In the genomic region with DNA sequence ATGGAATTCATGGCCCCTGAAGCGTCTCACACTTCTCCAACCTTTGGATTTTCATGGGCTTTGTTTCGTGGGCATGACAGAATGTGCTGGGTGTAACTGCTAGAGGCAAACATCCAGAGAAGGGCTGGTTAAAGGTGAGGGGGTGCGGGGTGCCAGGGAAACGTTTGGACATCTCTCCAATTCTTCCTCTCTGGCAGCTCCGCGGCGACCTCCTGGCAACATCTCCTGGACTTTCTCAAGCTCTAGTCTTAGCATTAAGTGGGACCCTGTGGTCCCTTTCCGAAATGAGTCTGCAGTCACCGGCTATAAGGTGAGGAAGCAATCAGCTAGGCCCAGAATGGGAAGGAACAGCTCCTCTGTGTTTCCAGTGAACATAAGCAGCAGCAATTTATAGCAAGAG, we compare ENCODE assay signal across 20 cellular contexts. TPM values are rescaled to one million over a fixed set of nuclear protein-coding genes. Genes with fewer than 3 reads are reported as not detected.
DNase-seq lines count a peak whose midpoint lies in the region; ATAC-seq, FAIRE-seq and TF ChIP-seq lines count a peak whose summit lies in the region.
"Had no signal": no experiment of that assay in that cellular context is flagged by ENCODE, and none has a peak within 500 bp of the region (broad histone marks: within the 10 kb centered on the region; RNA-seq: fewer than 3 reads in every experiment).

No MANE protein-coding gene starts in this region.

- no peak for TF ChIP-seq CTCF in MCF 10A (IDR thresholded peaks at IDR 0.05; ENCODE audit: unreplicated experiment)
- no peak for TF ChIP-seq CTCF in breast epithelium (IDR thresholded peaks at IDR 0.05)
- no peak for TF ChIP-seq CTCF in suprapubic skin (IDR thresholded peaks at IDR 0.05)

- H3K4me3 ChIP-seq in breast epithelium: no peak overlapping the region
- no peak overlapping the region for H3K4me3 ChIP-seq in suprapubic skin
- H3K4me3 ChIP-seq in small intestine (ENCODE audit: low read depth in 1 of 2, low read length in 2 of 2): no peak overlapping the region

- H3K9me3 ChIP-seq in breast epithelium (no peaks in the 10 kb centered on the region), suprapubic skin (no peaks in the 10 kb centered on the region), small intestine (ENCODE audit: control insufficient read depth, low read depth) (no peaks in the 10 kb centered on the region)
- H3K9me3 ChIP-seq: BE2C had no signal

- H3K27ac ChIP-seq in breast epithelium (no peak overlapping the region), epithelial cell of prostate (peak overlapping the region; percentile 64), suprapubic skin (peak overlapping the region; percentile 3), small intestine (ENCODE audit: low read depth in 1 of 2, low read length in 1 of 2) (no peak overlapping the region)
- H3K27ac ChIP-seq: HL-60 had no signal

- no peaks in the 10 kb centered on the region for H3K9me3 Mint-ChIP-seq in MCF 10A (ENCODE audit: unreplicated experiment)
- H3K9me3 Mint-ChIP-seq: CD4-positive, CD25-positive, alpha-beta regulatory T cell; CD8-positive, alpha-beta memory T cell; HFFc6 had no signal

- BruUV-seq in MCF 10A (replicated peaks; lab: Mats Ljungman, UMichigan): no TSS peak

- H3K4me1 Mint-ChIP-seq in MCF 10A (ENCODE audit: insufficient read depth, unreplicated experiment): peaks cover 29% of the 10 kb centered on the region
- H3K4me1 Mint-ChIP-seq: CD8-positive, alpha-beta memory T cell had no signal

- no peaks in the 10 kb centered on the region for H3K27me3 ChIP-seq in breast epithelium
- H3K27me3 ChIP-seq in suprapubic skin: no peaks in the 10 kb centered on the region
- H3K27me3 ChIP-seq in small intestine (ENCODE audit: control insufficient read depth in 2 of 2, insufficient read depth in 2 of 2, low read length in 2 of 2): no peaks in the 10 kb centered on the region
- H3K27me3 ChIP-seq: BE2C had no signal

- no peaks in the 10 kb centered on the region for H3K4me1 ChIP-seq in breast epithelium
- peaks cover 24% of the 10 kb centered on the region for H3K4me1 ChIP-seq in suprapubic skin
- H3K4me1 ChIP-seq in small intestine (ENCODE audit: control insufficient read depth in 2 of 2, insufficient read depth in 1 of 2, low read depth in 1 of 2, low read length in 1 of 2): no peaks in the 10 kb centered on the region
- H3K4me1 ChIP-seq: BE2C had no signal

- intact Hi-C loops in MCF 10A (cut with micrococcal nuclease): loop anchor here (5.0 kb wide), 1 partner anchor 50 kb away; a partner anchor contains a TSS
- intact Hi-C loops in breast epithelium (cut with DNase I; ENCODE audit: low total_unique reads): no loop called here

- no peaks in the 10 kb centered on the region for H3K36me3 Mint-ChIP-seq in MCF 10A (ENCODE audit: insufficient read depth, unreplicated experiment)
- H3K36me3 Mint-ChIP-seq: CD4-positive, CD25-positive, alpha-beta regulatory T cell; CD8-positive, alpha-beta memory T cell had no signal

- no peak for TF ChIP-seq EP300 in suprapubic skin (IDR thresholded peaks at IDR 0.05)

- no peaks in the 10 kb centered on the region for H3K27me3 Mint-ChIP-seq in MCF 10A (ENCODE audit: insufficient read depth, unreplicated experiment)
- H3K27me3 Mint-ChIP-seq: CD4-positive, CD25-positive, alpha-beta regulatory T cell had no signal

- CTCF ChIA-PET in MCF 10A (lab: Yijun Ruan, JAX): interaction anchor here (0.7 to 10.7 kb wide), 9 partner anchors 11 to 252 kb away, joined by 3 to 182 read pairs (median 4); no protein-coding TSS in a partner anchor

- WGBS in suprapubic skin: 81% methylated on average over 9 of the region's 9 CpGs
- WGBS in small intestine, 3 donors: 80 to 86% (median 84%) methylated on average over 9 of the region's 9 CpGs

- DNase-seq in MCF 10A (ENCODE audit: unreplicated experiment): no peak
- DNase-seq in breast epithelium (ENCODE audit: low spot score in 2 of 2): no peak
- DNase-seq in epithelial cell of prostate (ENCODE audit: low read depth, low spot score): no peak
- DNase-seq in suprapubic skin (ENCODE audit: low spot score in 2 of 2): peak in 1 of 2 donors; percentile 38
- no peak for DNase-seq in erythroblast (lab: John Stamatoyannopoulos, UW)
- no peak for DNase-seq in small intestine
- DNase-seq: BE2C; CD4-positive, CD25-positive, alpha-beta regulatory T cell; CD8-positive, alpha-beta memory T cell; COR-L47; GOT3; H7; HFFc6 had no signal

- POLR2A ChIA-PET in MCF 10A (lab: Yijun Ruan, JAX): interaction anchor here (0.9 to 6.9 kb wide), 4 partner anchors 11 to 184 kb away, joined by 3 to 53 read pairs (median 4); a partner anchor contains a TSS

- H3K27ac Mint-ChIP-seq in MCF 10A (ENCODE audit: low read depth, unreplicated experiment): peak overlapping the region; percentile 95
- H3K27ac Mint-ChIP-seq: CD4-positive, CD25-positive, alpha-beta regulatory T cell; CD8-positive, alpha-beta memory T cell; HFFc6 had no signal

- no peaks in the 10 kb centered on the region for H3K36me3 ChIP-seq in breast epithelium
- H3K36me3 ChIP-seq in suprapubic skin: no peaks in the 10 kb centered on the region
- no peaks in the 10 kb centered on the region for H3K36me3 ChIP-seq in small intestine (ENCODE audit: control insufficient read depth in 2 of 2, insufficient read depth in 2 of 2, low read length in 2 of 2)
- H3K36me3 ChIP-seq: BE2C had no signal

- no peak for TF ChIP-seq POLR2A in breast epithelium (IDR thresholded peaks at IDR 0.05)
- no peak for TF ChIP-seq POLR2A in suprapubic skin (IDR thresholded peaks at IDR 0.05)
- no peak for TF ChIP-seq POLR2A in erythroblast (IDR thresholded peaks at IDR 0.05; ENCODE audit: low read length)

- no peak for FAIRE-seq in small intestine (lab: Jason Lieb, UNC)
- FAIRE-seq: D721Med, G401.6, GM12892 had no signal

- H3K4me3 Mint-ChIP-seq in MCF 10A (ENCODE audit: unreplicated experiment): no peak overlapping the region
- H3K4me3 Mint-ChIP-seq: CD4-positive, CD25-positive, alpha-beta regulatory T cell; CD8-positive, alpha-beta memory T cell; HFFc6 had no signal

- ATAC-seq in GM21390 (IDR thresholded peaks at IDR 0.05; ENCODE audit: unreplicated experiment): no peak
- ATAC-seq: HCT116 had no signal

RNA-seq across cellular contexts. Expression of a gene that starts 12.0 kb away (rescaled TPM):
- total RNA-seq in MCF 10A (2022) (4.2 and 4.8 TPM in 2 replicates), breast epithelium (1 to 10 TPM; 2.5 to 3.2 (median 2.6) TPM), suprapubic skin (1 to 10 TPM in 3 of 4 donors, under 1 TPM in 1; 0.76 to 4.7 (median 2.8) TPM)
- polyA plus RNA-seq in small intestine: 1 to 10 TPM; 1.4 to 2.2 (median 1.6) TPM

RNA-seq across cellular contexts. Expression of a gene that starts 29.3 kb away (rescaled TPM):
- total RNA-seq in MCF 10A (2022): 0.05 TPM in 1 of 2 replicates, not detected in the other
- not detected for total RNA-seq in breast epithelium
- 10 to 100 TPM in 1 of 4 donors, 1 to 10 TPM in 1, under 1 TPM in 2; 0.68 to 13.3 (median 1.7) TPM for total RNA-seq in suprapubic skin
- 1 to 10 TPM in 1 of 3 donors, under 1 TPM in 1, not detected in 1; under 0.01 to 1.7 TPM for polyA plus RNA-seq in small intestine
- total RNA-seq: CD4-positive, CD25-positive, alpha-beta regulatory T cell; CD8-positive, alpha-beta memory T cell; H7; HFFc6; HT1080 had no signal
- polyA plus RNA-seq: CD4-positive, CD25-positive, alpha-beta regulatory T cell; CD8-positive, alpha-beta memory T cell had no signal

RNA-seq across cellular contexts. Expression of a gene that starts 49.5 kb away (rescaled TPM):
- total RNA-seq in MCF 10A (2022) (24.8 and 30.4 TPM in 2 replicates), breast epithelium (10 to 100 TPM; 15.7 to 25.5 (median 15.8) TPM), suprapubic skin (10 to 100 TPM; 12.8 to 21.5 (median 19.0) TPM)
- polyA plus RNA-seq in small intestine: 1 to 10 TPM; 5.9 to 7.8 (median 6.3) TPM

Comparison
In these comparisons a context has a peak if more than half of its experiments do, and no peak if none do; other contexts are left out.
1. H3K27ac ChIP-seq: peak in epithelial cell of prostate (single experiment) and suprapubic skin (single experiment); none in breast epithelium (0 of 2) and small intestine (0 of 2).